In genomic region chr5:175728316-175728715, GRCh38 we compare ENCODE assay signal across 19 cellular contexts.
DNase-seq lines count a peak whose midpoint lies in the region; ATAC-seq and TF ChIP-seq lines count a peak whose summit lies in the region.
"Had no signal": no experiment of that assay in that cellular context is flagged by ENCODE, and none has a peak within 500 bp of the region (broad histone marks: within the 10 kb centered on the region; RNA-seq: fewer than 3 reads in every experiment).

No MANE protein-coding gene starts in this region.

- no peak overlapping the region for H2AK5ac ChIP-seq in mesendoderm (ENCODE audit: low read length)

- peaks cover 5% of the 10 kb centered on the region; the same call in 1 of the 2 replicates for H3K27me3 Mint-ChIP-seq in WTC11 (ENCODE audit: low read depth)
- H3K27me3 Mint-ChIP-seq in neural progenitor cell (ENCODE audit: insufficient read depth, low read depth): peaks cover 5% of the 10 kb centered on the region

- H3K27me3 ChIP-seq in GM23248 (replicated peaks; ENCODE audit: insufficient read depth) (peaks cover 4% of the 10 kb centered on the region; the same call in 1 of the 2 replicates), mesendoderm (ENCODE audit: insufficient read depth, low read length, poor library complexity) (no peaks in the 10 kb centered on the region), neural progenitor cell (no peaks in the 10 kb centered on the region)
- H3K27me3 ChIP-seq: BLaER1 had no signal

- in situ Hi-C loops in GM23248 (cut with MboI): loop anchor here (25.0 kb wide), 1 partner anchor 609 kb away; no protein-coding TSS in a partner anchor

- no peak overlapping the region for H2AFZ ChIP-seq in GM23248
- no peak overlapping the region for H2AFZ ChIP-seq in neural progenitor cell (replicated peaks)

- H3K4me3 ChIP-seq in GM23248: no peak overlapping the region
- no peak overlapping the region for H3K4me3 ChIP-seq in mesendoderm (ENCODE audit: low read length)
- H3K4me3 ChIP-seq in neural progenitor cell: no peak overlapping the region
- H3K4me3 ChIP-seq: BLaER1 had no signal

- H3K9me2 ChIP-seq in GM23248 (ENCODE audit: insufficient read depth): no peaks in the 10 kb centered on the region

- no peak overlapping the region for H3K4ac ChIP-seq in mesendoderm (ENCODE audit: low read depth, low read length)

- H3K9me3 ChIP-seq in GM23248 (ENCODE audit: low read depth) (no peaks in the 10 kb centered on the region), neural progenitor cell (ENCODE audit: low read depth) (no peaks in the 10 kb centered on the region)

- peaks cover 8% of the 10 kb centered on the region for H3K36me3 Mint-ChIP-seq in WTC11
- no peaks in the 10 kb centered on the region for H3K36me3 Mint-ChIP-seq in neural progenitor cell
- H3K36me3 Mint-ChIP-seq: T-cell had no signal

- no peaks in the 10 kb centered on the region for H3K4me1 ChIP-seq in GM23248 (ENCODE audit: insufficient read depth)
- no peaks in the 10 kb centered on the region for H3K4me1 ChIP-seq in mesendoderm (ENCODE audit: control insufficient read depth, low read depth, low read length)
- no peaks in the 10 kb centered on the region for H3K4me1 ChIP-seq in neural progenitor cell
- H3K4me1 ChIP-seq: BLaER1 had no signal

- H3K36me3 ChIP-seq in GM23248 (ENCODE audit: low read depth): no peaks in the 10 kb centered on the region
- H3K36me3 ChIP-seq in mesendoderm (ENCODE audit: control insufficient read depth, insufficient read depth, low read length): no peaks in the 10 kb centered on the region
- no peaks in the 10 kb centered on the region for H3K36me3 ChIP-seq in neural progenitor cell
- H3K36me3 ChIP-seq: BLaER1 had no signal

- H3K9ac ChIP-seq in GM23248: no peak overlapping the region
- H3K9ac ChIP-seq in mesendoderm (ENCODE audit: low read length): no peak overlapping the region
- H3K9ac ChIP-seq in neural progenitor cell: no peak overlapping the region
- H3K9ac ChIP-seq: BLaER1 had no signal

- H3K79me1 ChIP-seq in mesendoderm (ENCODE audit: low read length): no peaks in the 10 kb centered on the region

- POLR2A ChIA-PET in WTC11 (lab: Charles Lee): interaction anchor here (1.3 kb wide), 1 partner anchor 194 kb away, joined by 5 read pairs; no protein-coding TSS in a partner anchor

- H2BK120ac ChIP-seq in mesendoderm (ENCODE audit: low read depth, low read length): no peak overlapping the region

- WGBS in GM23248 (ENCODE audit: low coverage in 1 of 2, low lambda C conversion rate in 2 of 2, missing lambda C conversion rate in 2 of 2), 2 experiments: 1 to 2% methylated on average over 12 of the region's 12 CpGs
- no CpG with 5 or more reads among the region's 12 CpGs for WGBS in mesendoderm (ENCODE audit: extremely low coverage, insufficient coverage, low lambda C conversion rate)

- no peaks in the 10 kb centered on the region for H3K79me2 ChIP-seq in GM23248 (ENCODE audit: insufficient read depth)
- no peaks in the 10 kb centered on the region for H3K79me2 ChIP-seq in mesendoderm (ENCODE audit: control insufficient read depth, insufficient read depth, low read length)
- no peaks in the 10 kb centered on the region for H3K79me2 ChIP-seq in neural progenitor cell (ENCODE audit: low read depth)

- H3K9me3 Mint-ChIP-seq in WTC11 (peaks cover 18% of the 10 kb centered on the region), neural progenitor cell (peaks cover 5% of the 10 kb centered on the region)
- H3K9me3 Mint-ChIP-seq: T-cell had no signal

- H3K4me2 ChIP-seq in GM23248 (ENCODE audit: unreplicated experiment) (no peak overlapping the region), mesendoderm (ENCODE audit: low read length) (no peak overlapping the region), neural progenitor cell (no peak overlapping the region)
- H3K4me2 ChIP-seq: BLaER1 had no signal

- no peak overlapping the region for H2BK5ac ChIP-seq in mesendoderm (ENCODE audit: low read length)

- no peak overlapping the region for H4K5ac ChIP-seq in mesendoderm (ENCODE audit: low read length)

- DNase-seq in GM23248 (peak; percentile 10), NCI-H146 treated with DMSO at 0.1 percent for 48 hours (lab: John Stamatoyannopoulos, UW; ENCODE audit: unreplicated experiment) (peak; percentile 64), WTC11 (ENCODE audit: low spot score) (no peak), mesendoderm (peak; percentile 83), neural progenitor cell (ENCODE audit: low spot score) (no peak), NCI-H774 (lab: John Stamatoyannopoulos, UW) (no peak)
- DNase-seq: CD4-positive, alpha-beta memory T cell; DND-41; KBM-7; MM.1S; NCI-H1694; NCI-H2081; NCI-H446; NK-92 treated with Interleukin-12 subunit alpha and Interleukin-12 subunit beta, amount 100 ng/mL, for 24 hours had no signal

- H3K4me1 Mint-ChIP-seq in WTC11: peaks cover 27% of the 10 kb centered on the region
- H3K4me1 Mint-ChIP-seq in neural progenitor cell: peaks cover 25% of the 10 kb centered on the region

- H4K8ac ChIP-seq in mesendoderm (ENCODE audit: low read depth, low read length): no peak overlapping the region

- H3K18ac ChIP-seq in mesendoderm (ENCODE audit: low read length): no peak overlapping the region

- H3K27ac Mint-ChIP-seq in WTC11 (no peak overlapping the region), neural progenitor cell (no peak overlapping the region)
- H3K27ac Mint-ChIP-seq: CD4-positive, alpha-beta memory T cell; T-cell had no signal

- H3F3A ChIP-seq in GM23248 (ENCODE audit: insufficient read depth) (no peaks in the 10 kb centered on the region), neural progenitor cell (ENCODE audit: low read depth) (peaks cover 5% of the 10 kb centered on the region)

- no peak for TF ChIP-seq CTCF in WTC11 (IDR thresholded peaks at IDR 0.05)
- no peak for TF ChIP-seq CTCF in neural progenitor cell (IDR thresholded peaks at IDR 0.05)

- H3K23ac ChIP-seq in mesendoderm (ENCODE audit: low read length): no peak overlapping the region

- H3K56ac ChIP-seq in mesendoderm (ENCODE audit: low read length): no peak overlapping the region

- H2BK15ac ChIP-seq in mesendoderm (replicated peaks; ENCODE audit: low read depth): no peak overlapping the region

- no peak overlapping the region for H3K27ac ChIP-seq in GM23248
- H3K27ac ChIP-seq in mesendoderm (ENCODE audit: low read depth, low read length): no peak overlapping the region
- H3K27ac ChIP-seq in neural progenitor cell: no peak overlapping the region
- H3K27ac ChIP-seq: BLaER1, HL-60, RWPE1 had no signal

- H4K20me1 ChIP-seq in GM23248 (ENCODE audit: insufficient read depth): no peaks in the 10 kb centered on the region
- peaks cover 4% of the 10 kb centered on the region for H4K20me1 ChIP-seq in neural progenitor cell (ENCODE audit: low read depth)
- H4K20me1 ChIP-seq: BLaER1 had no signal

- H3K4me3 Mint-ChIP-seq in WTC11 (peak overlapping the region; percentile 74), neural progenitor cell (no peak overlapping the region)
- H3K4me3 Mint-ChIP-seq: CD4-positive, alpha-beta memory T cell; T-cell had no signal

- ATAC-seq in WTC11 (no peak), GM18520 (IDR thresholded peaks at IDR 0.05; ENCODE audit: unreplicated experiment) (no peak)
- ATAC-seq: T-cell had no signal

- CTCF ChIA-PET in WTC11 (lab: Charles Lee): interaction anchor here (1.2 to 8.3 kb wide), 18 partner anchors 9 to 719 kb away, joined by 3 to 302 read pairs (median 20); partner anchors contain the start of genes CPLX2 and KIAA1191

TF ChIP-seq in WTC11, 78 proteins besides CTCF, POLR2A, EP300 and RAD21 (continues in another document):
- TF ChIP-seq ERG (CRISPR knock-in tag; IDR thresholded peaks at IDR 0.05) (no peak), E2F1 (CRISPR knock-in tag; IDR thresholded peaks at IDR 0.05) (no peak), NR2C2 (CRISPR knock-in tag; IDR thresholded peaks at IDR 0.05) (no peak), TEAD1 (CRISPR knock-in tag; IDR thresholded peaks at IDR 0.05) (no peak), GTF2I (CRISPR knock-in tag; conservative IDR thresholded peaks at IDR 0.05) (no peak), TP53 (CRISPR knock-in tag; IDR thresholded peaks at IDR 0.05) (no peak), USF1 (CRISPR knock-in tag; IDR thresholded peaks at IDR 0.05) (no peak), FOXP1 (CRISPR knock-in tag; IDR thresholded peaks at IDR 0.05; ENCODE audit: borderline replicate concordance) (no peak), E2F5 (CRISPR knock-in tag; IDR thresholded peaks at IDR 0.05) (no peak), RORB (CRISPR knock-in tag; IDR thresholded peaks at IDR 0.05) (no peak), IRF2 (CRISPR knock-in tag; IDR thresholded peaks at IDR 0.05; ENCODE audit: borderline replicate concordance, low read depth) (no peak)

Comparison
In these comparisons a context has a peak if more than half of its experiments do, and no peak if none do; other contexts are left out.
1. DNase-seq: peak in GM23248 (single experiment), NCI-H146 treated with DMSO at 0.1 percent for 48 hours (single experiment) and mesendoderm (single experiment); none in WTC11 (single experiment), neural progenitor cell (single experiment) and NCI-H774 (single experiment).